12 cellular contexts compared by ENCODE assay signal in genomic region chr18:46393230-46393629, GRCh38.
DNase-seq lines count a peak whose midpoint lies in the region; ATAC-seq, FAIRE-seq and TF ChIP-seq lines count a peak whose summit lies in the region.
"Had no signal": no experiment of that assay in that cellular context is flagged by ENCODE, and none has a peak within 500 bp of the region (broad histone marks: within the 10 kb centered on the region; RNA-seq: fewer than 3 reads in every experiment).

No MANE protein-coding gene starts in this region.

- 0 out of 2 replicates have a peak, but pooled peaks cover 5% of the 10 kb centered on the region for H3K36me3 ChIP-seq in DND-41 (ENCODE audit: insufficient read depth, low read length)
- no peaks in the 10 kb centered on the region for H3K36me3 ChIP-seq in HCT116 (ENCODE audit: control insufficient read depth in 1 of 2, insufficient read depth in 2 of 2, low read length in 2 of 2)
- H3K36me3 ChIP-seq in keratinocyte (ENCODE audit: control insufficient read depth in 2 of 2, extremely low read depth in 1 of 2, insufficient read depth in 2 of 2, low read length in 2 of 2) = no peaks in the 10 kb centered on the region
- H3K36me3 ChIP-seq: SJSA1 had no signal

- H3K79me2 ChIP-seq in DND-41 (ENCODE audit: insufficient read depth, low read length) (0 out of 2 replicates have a peak, but pooled peaks cover 2% of the 10 kb centered on the region), HCT116 (ENCODE audit: insufficient read depth, low read length) (no peaks in the 10 kb centered on the region), keratinocyte (ENCODE audit: control insufficient read depth, insufficient read depth, low read length) (no peaks in the 10 kb centered on the region)

- no peak for ATAC-seq in DND-41 (ENCODE audit: insufficient read depth, low read depth)
- peak; percentile 73 for ATAC-seq in HCT116
- no peak for ATAC-seq in GM18868 (IDR thresholded peaks at IDR 0.05; ENCODE audit: unreplicated experiment)
- no peak for ATAC-seq in HG03521 (IDR thresholded peaks at IDR 0.05; ENCODE audit: unreplicated experiment)

- CTCF ChIA-PET in HCT116 (lab: Charles Lee) = no interaction called here

- no peaks in the 10 kb centered on the region for H3K9me3 ChIP-seq in DND-41 (ENCODE audit: insufficient read depth, low read length, severe bottlenecking)
- H3K9me3 ChIP-seq in HCT116 (ENCODE audit: control insufficient read depth in 1 of 2, insufficient read depth in 1 of 2, low read depth in 1 of 2, low read length in 2 of 2) = no peaks in the 10 kb centered on the region
- H3K9me3 ChIP-seq in keratinocyte (ENCODE audit: control insufficient read depth, low read depth, low read length) = no peaks in the 10 kb centered on the region
- H3K9me3 ChIP-seq: SJSA1 had no signal

- RAD21 ChIA-PET in HCT116 (lab: Charles Lee; ENCODE audit: low non-redundant PET in 1 of 2, low total read pairs in 2 of 2, uncharacterized antibody in 2 of 2, unreplicated experiment in 2 of 2) = no interaction called here

- no peaks in the 10 kb centered on the region for H3K27me3 ChIP-seq in DND-41 (ENCODE audit: insufficient read depth, low read length, poor library complexity)
- no peaks in the 10 kb centered on the region for H3K27me3 ChIP-seq in HCT116 (ENCODE audit: insufficient read depth, low read length)
- H3K27me3 ChIP-seq in keratinocyte (ENCODE audit: control insufficient read depth, extremely low read depth, insufficient read depth, low read length) = no peaks in the 10 kb centered on the region
- H3K27me3 ChIP-seq: SJSA1 had no signal

- FAIRE-seq in keratinocyte (lab: Jason Lieb, UNC) = no peak
- FAIRE-seq: astrocyte had no signal

- BruUV-seq in HCT116 (replicated peaks; lab: Mats Ljungman, UMichigan) = no TSS peak

- no peak overlapping the region for H2AFZ ChIP-seq in DND-41 (ENCODE audit: low read depth, low read length)
- H2AFZ ChIP-seq in HCT116 (ENCODE audit: low read depth, low read length, poor library complexity, severe bottlenecking) = no peak overlapping the region
- no peak overlapping the region for H2AFZ ChIP-seq in keratinocyte (ENCODE audit: control insufficient read depth, low read length)

- peaks cover 21% of the 10 kb centered on the region for H4K20me1 ChIP-seq in DND-41 (ENCODE audit: insufficient read depth, low read length)
- no peaks in the 10 kb centered on the region for H4K20me1 ChIP-seq in HCT116 (ENCODE audit: insufficient read depth)
- no peaks in the 10 kb centered on the region for H4K20me1 ChIP-seq in keratinocyte (ENCODE audit: control insufficient read depth, extremely low read depth, insufficient read depth, low read length)

- TF ChIP-seq RAD21 in HCT116 (IDR thresholded peaks at IDR 0.05; ENCODE audit: low read depth) = peak; percentile 31; the same call in 1 of the 2 replicates

- intact Hi-C loops in HCT116 (cut with micrococcal nuclease) = no loop called here

- no peak for TF ChIP-seq POLR2A in HCT116 (IDR thresholded peaks at IDR 0.05; ENCODE audit: borderline replicate concordance, extremely low read depth, insufficient read depth, insufficient read length)

- H3K4me1 ChIP-seq in DND-41 (ENCODE audit: insufficient read depth, low read length) (peaks cover 3% of the 10 kb centered on the region; the same call in 1 of the 2 replicates), HCT116 (ENCODE audit: control insufficient read depth in 1 of 2, insufficient read depth in 2 of 2, low read length in 2 of 2) (no peaks in the 10 kb centered on the region), keratinocyte (ENCODE audit: control insufficient read depth, extremely low read depth, insufficient read depth, low read length) (peaks cover 8% of the 10 kb centered on the region)

- dilution Hi-C loops in keratinocyte (cut with MboI; ENCODE audit: extremely low pct_ligation_motif_present, low sequenced_read_pairs) = no loop called here

- no peak for DNase-seq in DND-41
- DNase-seq in HCT116 (ENCODE audit: low read depth, low spot score) = no peak
- DNase-seq in UCSD-AML1 (lab: John Stamatoyannopoulos, UW; ENCODE audit: unreplicated experiment) = peak; percentile 36
- no peak for DNase-seq in keratinocyte (ENCODE audit: low read depth, low spot score)
- no peak for DNase-seq in DMS 273 (lab: John Stamatoyannopoulos, UW; ENCODE audit: unreplicated experiment)
- DNase-seq in RKO (ENCODE audit: low spot score) = no peak
- DNase-seq: NCI-H1092, NCI-H446 treated with DMSO at 0.1 percent for 48 hours had no signal

- H3K9ac ChIP-seq in DND-41 (ENCODE audit: low read depth, low read length) (no peak overlapping the region), HCT116 (ENCODE audit: low read length) (no peak overlapping the region), keratinocyte (ENCODE audit: control insufficient read depth, extremely low read depth, insufficient read depth, low read length) (no peak overlapping the region)

- H3K4me3 ChIP-seq in DND-41 (ENCODE audit: low read depth in 1 of 2, low read length in 2 of 2) (no peak overlapping the region), HCT116 (replicated peaks in 1 of 2; ENCODE audit: low read depth in 1 of 2, low read length in 2 of 2) (no peak overlapping the region), keratinocyte (ENCODE audit: control insufficient read depth in 2 of 3, extremely low read depth in 1 of 3, insufficient read depth in 2 of 3, low read depth in 1 of 3, low read length in 3 of 3) (no peak overlapping the region)
- H3K4me3 ChIP-seq: SJSA1 had no signal

- H3K27ac ChIP-seq in DND-41 (ENCODE audit: low read length) (no peak overlapping the region), HCT116 (ENCODE audit: low read depth, low read length) (no peak overlapping the region), keratinocyte (ENCODE audit: control insufficient read depth, insufficient read depth, low read length) (no peak overlapping the region)
- H3K27ac ChIP-seq: SJSA1 had no signal

- POLR2A ChIA-PET in HCT116 (lab: Charles Lee) = no interaction called here

- TF ChIP-seq CTCF in DND-41 (IDR thresholded peaks at IDR 0.05; ENCODE audit: borderline replicate concordance, extremely low read depth, low read length, poor library complexity, severe bottlenecking) (peak; percentile 43), HCT116 (IDR thresholded peaks at IDR 0.05 in 2 of 3, conservative IDR thresholded peaks at IDR 0.05 in 1 of 3; ENCODE audit: borderline replicate concordance in 1 of 3, insufficient read depth in 1 of 3, low read depth in 2 of 3, low read length in 2 of 3) (peak in 2 of 3 experiments; percentile 43 to 44; a peak in 4 of 6 replicates), keratinocyte (optimal IDR thresholded peaks at IDR 0.05 in 1 of 3, IDR thresholded peaks at IDR 0.05 in 1 of 3, conservative IDR thresholded peaks at IDR 0.05 in 1 of 3; ENCODE audit: extremely low read depth in 1 of 3, insufficient read depth in 2 of 3, low read length in 3 of 3) (peak in 2 of 3 experiments; percentile 9 to 40)

- H3K9me1 ChIP-seq in keratinocyte (ENCODE audit: control insufficient read depth, extremely low read depth, insufficient read depth, low read length) = no peaks in the 10 kb centered on the region

- H3K4me2 ChIP-seq in DND-41 (ENCODE audit: insufficient read depth, low read length) (no peak overlapping the region), HCT116 (ENCODE audit: low read length) (no peak overlapping the region), keratinocyte (ENCODE audit: control insufficient read depth, extremely low read depth, insufficient read depth, low read depth, low read length) (no peak overlapping the region)

- no peaks in the 10 kb centered on the region for H3K9me2 ChIP-seq in HCT116 (ENCODE audit: insufficient read depth)

TF ChIP-seq in HCT116, 20 proteins besides CTCF, POLR2A, EP300 and RAD21:
- TF ChIP-seq SIN3A (IDR thresholded peaks at IDR 0.05; ENCODE audit: low read depth) (no peak), ZFX (IDR thresholded peaks at IDR 0.05) (no peak), ZNF274 (IDR thresholded peaks at IDR 0.05; ENCODE audit: low read depth, low read length) (no peak), EGR1 (IDR thresholded peaks at IDR 0.05; ENCODE audit: low read depth) (no peak), CBX3 (IDR thresholded peaks at IDR 0.05; ENCODE audit: low read depth) (no peak), EZH2phosphoT487 (IDR thresholded peaks at IDR 0.05; ENCODE audit: borderline replicate concordance) (no peak), SRF (IDR thresholded peaks at IDR 0.05; ENCODE audit: low read depth) (no peak), ZBTB33 (IDR thresholded peaks at IDR 0.05; ENCODE audit: extremely low read depth, insufficient replicate concordance, low read length) (no peak), POLR2AphosphoS5 (IDR thresholded peaks at IDR 0.05; ENCODE audit: low read depth, low read length) (no peak), EZH2 (IDR thresholded peaks at IDR 0.05) (no peak)
TF ChIP-seq in HCT116: peak in this region for 0.
